Comparison of ENCODE assay signal across 20 cellular contexts in genomic region chr3:23576379-23576959, GRCh38.
DNase-seq lines count a peak whose midpoint lies in the region; ATAC-seq, FAIRE-seq and TF ChIP-seq lines count a peak whose summit lies in the region.
"Had no signal": no experiment of that assay in that cellular context is flagged by ENCODE, and none has a peak within 500 bp of the region (broad histone marks: within the 10 kb centered on the region; RNA-seq: fewer than 3 reads in every experiment).

No MANE protein-coding gene starts in this region.

- intact Hi-C loops in esophagus squamous epithelium (cut with DNase I): no loop called here

- FAIRE-seq in bronchial epithelial cell (lab: Jason Lieb, UNC): no peak

- no peak for TF ChIP-seq POLR2A in esophagus squamous epithelium (IDR thresholded peaks at IDR 0.05)

- no peak for ATAC-seq in SK-N-SH treated with all-trans-retinoic acid at 6 μM for 48 hours
- ATAC-seq: activated CD8-positive, alpha-beta T cell treated with anti-CD3 and anti-CD28 coated beads, Interleukin-2, amount 10 ng/mL, durations not matched to agents 7 days and 5 days; activated T-cell treated with anti-CD3 and anti-CD28 coated beads, Interleukin-2, amount 50 U/mL, for 72 hours; body of pancreas; foreskin keratinocyte; stimulated activated memory B cell treated with anti-CD40 and anti-IgM and Interleukin-4, amounts not matched to agents 10 μg/mL and 1 μg/mL and 100 μg/mL, for 72 hours had no signal

- H3K4me1 ChIP-seq in esophagus squamous epithelium: no peaks in the 10 kb centered on the region
- H3K4me1 ChIP-seq: body of pancreas, colonic mucosa, foreskin keratinocyte had no signal

- DNase-seq in NCI-H82 (lab: John Stamatoyannopoulos, UW) (peak; percentile 4), NCI-H82 treated with DMSO at 0.1 percent for 48 hours (lab: John Stamatoyannopoulos, UW; ENCODE audit: unreplicated experiment) (no peak), NCI-H345 treated with DMSO at 0.1 percent for 48 hours (lab: John Stamatoyannopoulos, UW; ENCODE audit: unreplicated experiment) (peak; percentile 46), bronchial epithelial cell (ENCODE audit: low read depth) (peak; percentile 64), esophagus squamous epithelium (lab: John Stamatoyannopoulos, UW) (no peak)
- DNase-seq in stimulated activated CD8-positive, alpha-beta memory T cell treated with anti-CD3 and anti-CD28 coated beads, Interleukin-4, amount 100 ng/mL, for 48 hours: no peak
- DNase-seq in activated effector memory CD4-positive, alpha-beta T cell treated with Interleukin-2 at 50 U/mL for 16 hours: no peak
- DNase-seq: activated B cell treated with CpG ODN at 0.5 μM for 24 hours; activated CD8-positive, alpha-beta T cell treated with anti-CD3 and anti-CD28 coated beads, Interleukin-2, amount 10 ng/mL, durations not matched to agents 7 days and 5 days; activated T-cell treated with anti-CD3 and anti-CD28 coated beads, Interleukin-2, amount 50 U/mL, for 72 hours; body of pancreas; C1 segment of cervical spinal cord; colonic mucosa; DMS 273 treated with DMSO at 0.1 percent for 48 hours; HFFc6; NCI-H187 treated with DMSO at 0.1 percent for 48 hours had no signal

- H3K9me3 ChIP-seq in esophagus squamous epithelium: no peaks in the 10 kb centered on the region
- H3K9me3 ChIP-seq: body of pancreas, colonic mucosa had no signal

- no peaks in the 10 kb centered on the region for H3K27me3 ChIP-seq in bronchial epithelial cell (ENCODE audit: control insufficient read depth, insufficient read depth, low read length)
- no peaks in the 10 kb centered on the region for H3K27me3 ChIP-seq in esophagus squamous epithelium
- H3K27me3 ChIP-seq: body of pancreas, colonic mucosa, foreskin keratinocyte had no signal

- H3K36me3 ChIP-seq in bronchial epithelial cell (ENCODE audit: control insufficient read depth, insufficient read depth, low read length) (no peaks in the 10 kb centered on the region), esophagus squamous epithelium (no peaks in the 10 kb centered on the region)
- H3K36me3 ChIP-seq: colonic mucosa, thoracic aorta had no signal

- H3K4me3 ChIP-seq in bronchial epithelial cell (ENCODE audit: low read depth, low read length) (no peak overlapping the region), esophagus squamous epithelium (no peak overlapping the region)
- H3K4me3 ChIP-seq: body of pancreas, colonic mucosa, thoracic aorta had no signal

- no peak overlapping the region for H3K27ac ChIP-seq in esophagus squamous epithelium
- H3K27ac ChIP-seq: body of pancreas, colonic mucosa, foreskin keratinocyte, thoracic aorta had no signal

- TF ChIP-seq CTCF in bronchial epithelial cell (IDR thresholded peaks at IDR 0.05; ENCODE audit: insufficient read depth, low read length, severe bottlenecking) (no peak), esophagus squamous epithelium (IDR thresholded peaks at IDR 0.05) (no peak)

- 41 to 62% methylated on average over 2 of the region's 2 CpGs for WGBS in esophagus squamous epithelium, 2 donors

TF ChIP-seq in SK-N-SH treated with all-trans-retinoic acid at 6 μM for 48 hours, 23 proteins besides CTCF, POLR2A, EP300 and RAD21:
- TF ChIP-seq RARB (CRISPR knock-in tag; IDR thresholded peaks at IDR 0.05): no peak
- no peak for TF ChIP-seq ARNTL (CRISPR knock-in tag; IDR thresholded peaks at IDR 0.05; ENCODE audit: borderline replicate concordance, low read depth)
- TF ChIP-seq OSR1 (CRISPR knock-in tag; IDR thresholded peaks at IDR 0.05): no peak
- TF ChIP-seq CSRNP3 (CRISPR knock-in tag; IDR thresholded peaks at IDR 0.05): no peak
- no peak for TF ChIP-seq POU6F1 (CRISPR knock-in tag; IDR thresholded peaks at IDR 0.05; ENCODE audit: borderline replicate concordance, low read depth)
- TF ChIP-seq ZFP3 (CRISPR knock-in tag; IDR thresholded peaks at IDR 0.05): no peak
- TF ChIP-seq TCF4 (CRISPR knock-in tag; IDR thresholded peaks at IDR 0.05; ENCODE audit: borderline replicate concordance): no peak
- TF ChIP-seq PATZ1 (CRISPR knock-in tag; IDR thresholded peaks at IDR 0.05; ENCODE audit: borderline replicate concordance): no peak
- no peak for TF ChIP-seq ZNF70 (CRISPR knock-in tag; IDR thresholded peaks at IDR 0.05)
- TF ChIP-seq BACH2 (CRISPR knock-in tag; IDR thresholded peaks at IDR 0.05; ENCODE audit: borderline replicate concordance): no peak
- no peak for TF ChIP-seq ZC3H10 (CRISPR knock-in tag; IDR thresholded peaks at IDR 0.05)
- TF ChIP-seq GLIS3 (CRISPR knock-in tag; IDR thresholded peaks at IDR 0.05): no peak
- TF ChIP-seq SNAI2 (CRISPR knock-in tag; IDR thresholded peaks at IDR 0.05): no peak
- TF ChIP-seq CSDC2 (CRISPR knock-in tag; IDR thresholded peaks at IDR 0.05): no peak
- TF ChIP-seq ISL1 (CRISPR knock-in tag; IDR thresholded peaks at IDR 0.05): no peak
- no peak for TF ChIP-seq ZNF565 (CRISPR knock-in tag; conservative IDR thresholded peaks at IDR 0.05; ENCODE audit: low read depth)
- no peak for TF ChIP-seq TOX (CRISPR knock-in tag; IDR thresholded peaks at IDR 0.05; ENCODE audit: borderline replicate concordance)

Comparison
In these comparisons a context has a peak if more than half of its experiments do, and no peak if none do; other contexts are left out.
1. DNase-seq: peak in NCI-H82 (single experiment), NCI-H345 treated with DMSO at 0.1 percent for 48 hours (single experiment) and bronchial epithelial cell (single experiment); none in NCI-H82 treated with DMSO at 0.1 percent for 48 hours (single experiment), stimulated activated CD8-positive, alpha-beta memory T cell treated with anti-CD3 and anti-CD28 coated beads, Interleukin-4, amount 100 ng/mL, for 48 hours (single experiment), activated effector memory CD4-positive, alpha-beta T cell treated with Interleukin-2 at 50 U/mL for 16 hours (single experiment) and esophagus squamous epithelium (single experiment).